ENCODE assay signal across 1 cellular context in genomic region chr20:1633535-1633934, GRCh38.
TF ChIP-seq lines count a peak whose summit lies in the region.

No MANE protein-coding gene starts in this region.

TF ChIP-seq in GM23338, 12 proteins besides CTCF, POLR2A, EP300 and RAD21 (continued from another document):
- TF ChIP-seq REST (IDR thresholded peaks at IDR 0.05; ENCODE audit: unreplicated experiment), result no peak
